ENCODE assay signal across 8 cellular contexts in genomic region chr2:218400930-218401833, GRCh38. TPM values are rescaled to one million over a fixed set of nuclear protein-coding genes. Genes with fewer than 3 reads are reported as not detected.
DNase-seq lines count a peak whose midpoint lies in the region; ATAC-seq and TF ChIP-seq lines count a peak whose summit lies in the region.

No MANE protein-coding gene starts in this region.

- POLR2A ChIA-PET in A673 (lab: Charles Lee; ENCODE audit: low non-redundant PET) = interaction anchor here (0.6 kb wide), 1 partner anchor 61 kb away, joined by 5 read pairs; no protein-coding TSS in a partner anchor

- peak overlapping the region; percentile 97 for H3K4me3 ChIP-seq in A673 (ENCODE audit: low read depth, low read length, poor library complexity, severe bottlenecking)
- H3K4me3 ChIP-seq in mucosa of descending colon = peak overlapping the region; percentile 99

- no peaks in the 10 kb centered on the region for H3K9me3 ChIP-seq in A673 (ENCODE audit: low read depth, low read length, poor library complexity, severe bottlenecking)
- H3K9me3 ChIP-seq in KOPT-K1 (ENCODE audit: insufficient read depth, low read length, poor library complexity, severe bottlenecking) = no peaks in the 10 kb centered on the region
- no peaks in the 10 kb centered on the region for H3K9me3 ChIP-seq in mucosa of descending colon

- H3K4me1 ChIP-seq in A673 (ENCODE audit: insufficient read depth, low read length, poor library complexity, severe bottlenecking) (peaks cover 48% of the 10 kb centered on the region), mucosa of descending colon (ENCODE audit: low read depth) (peaks cover 29% of the 10 kb centered on the region)

- CTCF ChIA-PET in A673 (lab: Charles Lee) = no interaction called here

- ATAC-seq in mucosa of descending colon (no peak), HG03280 (IDR thresholded peaks at IDR 0.05; ENCODE audit: unreplicated experiment) (no peak)

- DNase-seq in A673 (ENCODE audit: low spot score) = no peak
- peak; percentile 66 to 85 (median 81) for DNase-seq in mucosa of descending colon
- no peak for DNase-seq in NCI-H2196 (lab: John Stamatoyannopoulos, UW; ENCODE audit: unreplicated experiment)
- DNase-seq in SW 1271 (lab: John Stamatoyannopoulos, UW) = no peak
- no peak for DNase-seq in retina

- H3K27me3 ChIP-seq in A673 (replicated peaks; ENCODE audit: insufficient read depth, low read depth, low read length, poor library complexity) = no peaks in the 10 kb centered on the region

- no TSS peak for BruUV-seq in A673 (replicated peaks; lab: Mats Ljungman, UMichigan)

- TF ChIP-seq CTCF in A673 (conservative IDR thresholded peaks at IDR 0.05; ENCODE audit: low read depth, low read length) (no peak), mucosa of descending colon (IDR thresholded peaks at IDR 0.05) (no peak)

- intact Hi-C loops in A673 (cut with micrococcal nuclease; ENCODE audit: unreplicated experiment) = no loop called here
- intact Hi-C loops in mucosa of descending colon (cut with DNase I, micrococcal nuclease) = loop anchor here in 1 of 2 donors (5.0 kb wide), 1 partner anchor 109 kb away; the partner anchor contains the start of gene TMBIM1

- H3K36me3 ChIP-seq in A673 (ENCODE audit: insufficient read depth, low read length, poor library complexity, severe bottlenecking) (peaks cover 35% of the 10 kb centered on the region), KOPT-K1 (ENCODE audit: insufficient read depth, low read length) (peaks cover 35% of the 10 kb centered on the region; the same call in 1 of the 2 replicates), mucosa of descending colon (ENCODE audit: low read depth) (no peaks in the 10 kb centered on the region)

- H3K27ac ChIP-seq in A673 (ENCODE audit: low read depth, low read length, poor library complexity, severe bottlenecking) (peak overlapping the region; percentile 91), KOPT-K1 (ENCODE audit: low read depth, low read length, poor library complexity, severe bottlenecking) (peak overlapping the region; percentile 95), cingulate gyrus (ENCODE audit: low read depth, low read length) (peak overlapping the region; percentile 83)

RNA-seq across cellular contexts. Expression of gene CTDSP1, which starts 1.5 kb away (rescaled TPM):
- total RNA-seq in A673 (2021) = 72.3 and 77.4 TPM in 2 replicates
- total RNA-seq in mucosa of descending colon = 100 to 1,000 TPM; 142 to 221 (median 165) TPM

RNA-seq across cellular contexts. Expression of gene VIL1, which starts 17.7 kb away (rescaled TPM):
- total RNA-seq in A673 (2021) (not detected in 2 replicates), mucosa of descending colon (100 to 1,000 TPM; 194 to 550 (median 341) TPM)

RNA-seq across cellular contexts. Expression of gene SLC11A1, which starts 19.1 kb away (rescaled TPM):
- total RNA-seq in A673 (2021) (0.09 TPM in 1 of 2 replicates, not detected in the other), mucosa of descending colon (1 to 10 TPM; 1.2 to 7.8 (median 5.3) TPM)

RNA-seq across cellular contexts. Expression of gene CATIP, which starts 44.5 kb away (rescaled TPM):
- not detected in 2 replicates for total RNA-seq in A673 (2021)
- total RNA-seq in mucosa of descending colon = not detected

Comparison
In these comparisons a context has a peak if more than half of its experiments do, and no peak if none do; other contexts are left out.
1. DNase-seq: peak in mucosa of descending colon (3 of 3); none in A673 (single experiment), NCI-H2196 (single experiment), SW 1271 (0 of 2) and retina (single experiment).
2. RNA of gene VIL1, which starts 17.7 kb away (total RNA-seq): 194 to 550 TPM in mucosa of descending colon; not detected in A673; every median in the first group is over 100 times any median in the second.
3. Peak in every context shown above with its lines, with median percentiles within 50 percentile points of each other: H3K27ac ChIP-seq.